Comparison of ENCODE assay signal across 8 cellular contexts in genomic region chr16:66516172-66516807, GRCh38. TPM values are rescaled to one million over a fixed set of nuclear protein-coding genes. Genes with fewer than 3 reads are reported as not detected.
A peak's percentile ranks its signal among the peaks of the same experiment; 100 is the strongest.
DNase-seq lines count a peak whose midpoint lies in the region; ATAC-seq, FAIRE-seq and TF ChIP-seq lines count a peak whose summit lies in the region.

No MANE protein-coding gene starts in this region.

- ATAC-seq in GM19395 (IDR thresholded peaks at IDR 0.05; ENCODE audit: unreplicated experiment) (peak; percentile 30), GM19023 (IDR thresholded peaks at IDR 0.05; ENCODE audit: unreplicated experiment) (no peak)

- no peaks in the 10 kb centered on the region for H3K27me3 ChIP-seq in HUES48 (ENCODE audit: control insufficient read depth, insufficient read depth, low read length)

- H3K9me3 ChIP-seq in HUES48 (ENCODE audit: control insufficient read depth, insufficient read depth, low read length): no peaks in the 10 kb centered on the region

- H3K36me3 ChIP-seq in HUES48 (ENCODE audit: control insufficient read depth, insufficient read depth, low read length): no peaks in the 10 kb centered on the region

- H3K4me1 ChIP-seq in HUES48 (ENCODE audit: control insufficient read depth, insufficient read depth, low read length): peaks cover 22% of the 10 kb centered on the region

- no peak overlapping the region for H3K4me3 ChIP-seq in HUES48 (ENCODE audit: low read depth, low read length)

- no peak overlapping the region for H3K9ac ChIP-seq in HUES48 (ENCODE audit: low read depth, low read length)

- TF ChIP-seq POLR2A in erythroblast (IDR thresholded peaks at IDR 0.05; ENCODE audit: low read length): no peak
- no peak for TF ChIP-seq POLR2A in GM12892 (IDR thresholded peaks at IDR 0.05; ENCODE audit: low read depth, low read length)

- H3K27ac Mint-ChIP-seq in progenitor cell of endocrine pancreas: peak overlapping the region; percentile 86

- H3K4me1 Mint-ChIP-seq in progenitor cell of endocrine pancreas (ENCODE audit: low read depth): peaks cover 20% of the 10 kb centered on the region

- peaks cover 13% of the 10 kb centered on the region for H3K36me3 Mint-ChIP-seq in progenitor cell of endocrine pancreas (ENCODE audit: insufficient read depth)

- no peak for FAIRE-seq in GM12892 (lab: Jason Lieb, UNC)

- no peaks in the 10 kb centered on the region for H3K27me3 Mint-ChIP-seq in progenitor cell of endocrine pancreas

- TF ChIP-seq CTCF in progenitor cell of endocrine pancreas (IDR thresholded peaks at IDR 0.05; ENCODE audit: unreplicated experiment): no peak

- no peaks in the 10 kb centered on the region for H3K9me3 Mint-ChIP-seq in progenitor cell of endocrine pancreas (ENCODE audit: low read depth)

- DNase-seq in caudate nucleus (lab: John Stamatoyannopoulos, UW): peak in 2 of 61 donors; percentile 76 to 82
- DNase-seq in progenitor cell of endocrine pancreas (ENCODE audit: low spot score, unreplicated experiment): no peak
- DNase-seq in erythroblast (lab: John Stamatoyannopoulos, UW): no peak
- DNase-seq in GM12892 (ENCODE audit: insufficient read length): no peak
- DNase-seq in KG1 (lab: John Stamatoyannopoulos, UW): no peak

- H3K27ac ChIP-seq in HUES48 (ENCODE audit: low read depth, low read length) (peak overlapping the region; percentile 6), caudate nucleus (ENCODE audit: low read depth, low read length) (peak overlapping the region; percentile 99)

- no peak overlapping the region for H3K4me3 Mint-ChIP-seq in progenitor cell of endocrine pancreas (ENCODE audit: low read depth)

RNA-seq across cellular contexts. Expression of gene TK2, which starts 33.6 kb away (rescaled TPM):
- total RNA-seq in progenitor cell of endocrine pancreas: 16.1 and 17.5 TPM in 2 replicates
- 4.1 TPM for polyA plus RNA-seq in GM12892 (2012; ENCODE audit: missing spikeins)

RNA-seq across cellular contexts. Expression of gene CKLF, which starts 36.1 kb away (rescaled TPM):
- 35.6 and 38.1 TPM in 2 replicates for total RNA-seq in progenitor cell of endocrine pancreas
- polyA plus RNA-seq in GM12892 (2012; ENCODE audit: missing spikeins): 81.1 TPM

RNA-seq across cellular contexts. Expression of gene CMTM1, which starts 49.9 kb away (rescaled TPM):
- 8.8 and 9.0 TPM in 2 replicates for total RNA-seq in progenitor cell of endocrine pancreas
- 1.0 TPM for polyA plus RNA-seq in GM12892 (2012; ENCODE audit: missing spikeins)
